In genomic region chr1:185453496-185454192, GRCh38 we compare ENCODE assay signal across 17 cellular contexts.
A peak's percentile ranks its signal among the peaks of the same experiment; 100 is the strongest.
DNase-seq lines count a peak whose midpoint lies in the region; ATAC-seq and TF ChIP-seq lines count a peak whose summit lies in the region.
"Had no signal": no experiment of that assay in that cellular context is flagged by ENCODE, and none has a peak within 500 bp of the region (broad histone marks: within the 10 kb centered on the region; RNA-seq: fewer than 3 reads in every experiment).

No MANE protein-coding gene starts in this region.

- intact Hi-C loops in mammary epithelial cell (cut with micrococcal nuclease): no loop called here

- no peak for TF ChIP-seq CTCF in mammary epithelial cell (conservative IDR thresholded peaks at IDR 0.05 in 1 of 2, IDR thresholded peaks at IDR 0.05 in 1 of 2; ENCODE audit: extremely low read depth in 1 of 2, insufficient read depth in 1 of 2, low read depth in 1 of 2, low read length in 2 of 2)
- TF ChIP-seq CTCF in progenitor cell of endocrine pancreas (IDR thresholded peaks at IDR 0.05; ENCODE audit: unreplicated experiment): no peak

- 87% methylated on average over 7 of the region's 7 CpGs for WGBS in mammary epithelial cell (ENCODE audit: low coverage, missing lambda C conversion rate)

- H3K4me3 ChIP-seq in mammary epithelial cell (replicated peaks in 1 of 3; ENCODE audit: insufficient read depth in 1 of 3, low read depth in 2 of 3, low read length in 3 of 3): no peak overlapping the region
- H3K4me3 ChIP-seq: BLaER1, dorsolateral prefrontal cortex had no signal

- H3K4me1 Mint-ChIP-seq in progenitor cell of endocrine pancreas (ENCODE audit: low read depth): no peaks in the 10 kb centered on the region

- no peak for ATAC-seq in HG02642 (IDR thresholded peaks at IDR 0.05; ENCODE audit: poor library complexity, unreplicated experiment)

- H3K36me3 Mint-ChIP-seq in progenitor cell of endocrine pancreas (ENCODE audit: insufficient read depth): no peaks in the 10 kb centered on the region

- H3K9me3 ChIP-seq in mammary epithelial cell (replicated peaks; ENCODE audit: insufficient read depth, low read length): no peaks in the 10 kb centered on the region
- H3K9me3 ChIP-seq: BLaER1 had no signal

- H3K27ac ChIP-seq in mammary epithelial cell (ENCODE audit: insufficient read depth, low read depth, low read length): no peak overlapping the region
- H3K27ac ChIP-seq: BLaER1, dorsolateral prefrontal cortex had no signal

- no peak overlapping the region for H3K9ac ChIP-seq in mammary epithelial cell (ENCODE audit: insufficient read depth, low read length)
- H3K9ac ChIP-seq: BLaER1 had no signal

- in situ Hi-C loops in mammary epithelial cell (cut with MboI; ENCODE audit: low sequenced_read_pairs in 2 of 2): no loop called here

- no peaks in the 10 kb centered on the region for H3K27me3 ChIP-seq in mammary epithelial cell (ENCODE audit: insufficient read depth, low read length)
- H3K27me3 ChIP-seq: BLaER1 had no signal

- BruUV-seq in mammary epithelial cell (replicated peaks; lab: Mats Ljungman, UMichigan): no TSS peak

- H3K36me3 ChIP-seq in mammary epithelial cell (ENCODE audit: insufficient read depth, low read length): no peaks in the 10 kb centered on the region
- H3K36me3 ChIP-seq: BLaER1 had no signal

- no peak overlapping the region for H3K27ac Mint-ChIP-seq in progenitor cell of endocrine pancreas
- H3K27ac Mint-ChIP-seq: activated naive CD8-positive, alpha-beta T cell treated with anti-CD3 and anti-CD28 coated beads, Interleukin-2, amount 10 ng/mL, durations not matched to agents 7 days and 5 days; T-helper 1 cell treated with Interleukin-12 subunit alpha and Interleukin-12 subunit beta and Interleukin-4 antibody, amounts not matched to agents 30 μg/mL and 1 μg/mL, for 36 hours had no signal

- H3K4me3 Mint-ChIP-seq in progenitor cell of endocrine pancreas (ENCODE audit: low read depth): no peak overlapping the region
- H3K4me3 Mint-ChIP-seq: activated naive CD8-positive, alpha-beta T cell treated with anti-CD3 and anti-CD28 coated beads, Interleukin-2, amount 10 ng/mL, durations not matched to agents 7 days and 5 days; T-helper 1 cell treated with Interleukin-12 subunit alpha and Interleukin-12 subunit beta and Interleukin-4 antibody, amounts not matched to agents 30 μg/mL and 1 μg/mL, for 36 hours had no signal

- H2AFZ ChIP-seq in mammary epithelial cell (ENCODE audit: low read depth, low read length): peak overlapping the region; percentile 2

- H3K4me2 ChIP-seq in mammary epithelial cell (ENCODE audit: insufficient read depth, low read depth, low read length): no peak overlapping the region
- H3K4me2 ChIP-seq: BLaER1 had no signal

- H3K27me3 Mint-ChIP-seq in progenitor cell of endocrine pancreas: no peaks in the 10 kb centered on the region
- H3K27me3 Mint-ChIP-seq: activated naive CD8-positive, alpha-beta T cell treated with anti-CD3 and anti-CD28 coated beads, Interleukin-2, amount 10 ng/mL, durations not matched to agents 7 days and 5 days had no signal

- no peaks in the 10 kb centered on the region for H4K20me1 ChIP-seq in mammary epithelial cell (ENCODE audit: insufficient read depth, low read length)
- H4K20me1 ChIP-seq: BLaER1 had no signal

- H3K79me2 ChIP-seq in mammary epithelial cell (ENCODE audit: insufficient read depth, low read length): no peaks in the 10 kb centered on the region

- dilution Hi-C loops in mammary epithelial cell (cut with HindIII; ENCODE audit: low sequenced_read_pairs): no loop called here

- CTCF ChIA-PET in mammary epithelial cell (lab: Charles Lee; ENCODE audit: low non-redundant PET): no interaction called here

- no peaks in the 10 kb centered on the region for H3K4me1 ChIP-seq in mammary epithelial cell (ENCODE audit: insufficient read depth, low read length)
- H3K4me1 ChIP-seq: BLaER1 had no signal

- H3K9me3 Mint-ChIP-seq in progenitor cell of endocrine pancreas (ENCODE audit: low read depth): peaks cover 24% of the 10 kb centered on the region

- DNase-seq in AG08395 (ENCODE audit: low spot score) (peak; percentile 63), LHCN-M2 (ENCODE audit: low read depth) (peak; percentile 38), mammary epithelial cell (no peak), lung microvascular endothelial cell (ENCODE audit: low read depth in 2 of 2) (peak; percentile 22 to 41), T-helper 2 cell (no peak), CD1c-positive myeloid dendritic cell (ENCODE audit: extremely low spot score) (no peak), progenitor cell of endocrine pancreas (ENCODE audit: low spot score, unreplicated experiment) (no peak)
- DNase-seq: activated CD4-positive, alpha-beta T cell treated with anti-CD3 and anti-CD28 coated beads for 48 hours; activated naive CD8-positive, alpha-beta T cell treated with anti-CD3 and anti-CD28 coated beads, Interleukin-2, amount 10 ng/mL, durations not matched to agents 7 days and 5 days; activated T-cell treated with anti-CD3 and anti-CD28 coated beads, Interleukin-2, amount 50 U/mL, for 1 hour; DND-41; dorsolateral prefrontal cortex; NCI-H1048; NCI-H345 had no signal

Comparison
In these comparisons a context has a peak if more than half of its experiments do, and no peak if none do; other contexts are left out.
1. DNase-seq: peak in AG08395 (single experiment), LHCN-M2 (single experiment) and lung microvascular endothelial cell (2 of 2); none in mammary epithelial cell (single experiment), T-helper 2 cell (0 of 5), CD1c-positive myeloid dendritic cell (single experiment) and progenitor cell of endocrine pancreas (single experiment).